9 cellular contexts compared by ENCODE assay signal in genomic region chr19:35509861-35510625, GRCh38. TPM values are rescaled to one million over a fixed set of nuclear protein-coding genes. Genes with fewer than 3 reads are reported as not detected.
DNase-seq lines count a peak whose midpoint lies in the region; ATAC-seq and TF ChIP-seq lines count a peak whose summit lies in the region.
"Had no signal": no experiment of that assay in that cellular context is flagged by ENCODE, and none has a peak within 500 bp of the region (broad histone marks: within the 10 kb centered on the region; RNA-seq: fewer than 3 reads in every experiment).

No MANE protein-coding gene starts in this region.

- no peaks in the 10 kb centered on the region for H3K9me3 Mint-ChIP-seq in activated naive CD4-positive, alpha-beta T cell treated with anti-CD3 and anti-CD28 coated beads, Interleukin-2, amount 50 U/mL, for 72 hours

- no peak overlapping the region for H3K27ac Mint-ChIP-seq in activated naive CD4-positive, alpha-beta T cell treated with anti-CD3 and anti-CD28 coated beads, Interleukin-2, amount 50 U/mL, for 72 hours

- no peaks in the 10 kb centered on the region for H3K36me3 Mint-ChIP-seq in activated naive CD4-positive, alpha-beta T cell treated with anti-CD3 and anti-CD28 coated beads, Interleukin-2, amount 50 U/mL, for 72 hours

- TF ChIP-seq POLR2A in heart left ventricle (IDR thresholded peaks at IDR 0.05) (no peak), upper lobe of left lung (IDR thresholded peaks at IDR 0.05) (peak in 2 of 4 donors; percentile 54 to 59)

- DNase-seq in GM03348 (ENCODE audit: low spot score) = peak; percentile 92
- peak; percentile 96 for DNase-seq in HuH-7.5 (ENCODE audit: low spot score)
- DNase-seq in SK-MEL-5 (ENCODE audit: low read depth, low spot score) = peak; percentile 64
- peak; percentile 67 to 88 for DNase-seq in activated naive CD4-positive, alpha-beta T cell treated with anti-CD3 and anti-CD28 coated beads, Interleukin-2, amount 50 U/mL, for 72 hours (ENCODE audit: low spot score in 2 of 2)
- DNase-seq in heart left ventricle = peak; percentile 63 to 86 (median 74)
- peak; percentile 54 to 95 (median 76) for DNase-seq in posterior cingulate gyrus
- peak; percentile 92 to 96 for DNase-seq in upper lobe of left lung

- in situ Hi-C loops in SK-MEL-5 (cut with HindIII; ENCODE audit: low pct_unique_long_range_greater_than_20kb, low sequenced_read_pairs) = no loop called here

- H3K9me3 ChIP-seq in heart left ventricle (no peaks in the 10 kb centered on the region), upper lobe of left lung (no peaks in the 10 kb centered on the region)

- H3K4me3 ChIP-seq in heart left ventricle (peak overlapping the region in 11 of 12 donors; percentile 21 to 57 (median 46)), upper lobe of left lung (peak overlapping the region; percentile 22 to 48 (median 44))

- H3K36me3 ChIP-seq in heart left ventricle (no peaks in the 10 kb centered on the region), upper lobe of left lung (no peaks in the 10 kb centered on the region)

- H3K27ac ChIP-seq in heart left ventricle (no peak overlapping the region), upper lobe of left lung (peak overlapping the region; percentile 75 to 83 (median 79))

- 0 to 2% (median 1%) methylated on average over 29 to 39 of the region's 39 CpGs for WGBS in heart left ventricle, 4 donors
- 0 to 2% methylated on average over 9 to 32 of the region's 39 CpGs for WGBS in upper lobe of left lung, 2 donors

- intact Hi-C loops in heart left ventricle (cut with DNase I) = loop anchor here in 1 of 10 donors (5.0 kb wide), 1 partner anchor 82 kb away; no protein-coding TSS in a partner anchor
- intact Hi-C loops in posterior cingulate gyrus (cut with DNase I) = loop anchor here (2.0 kb wide), 1 partner anchor 83 kb away; no protein-coding TSS in a partner anchor

- TF ChIP-seq CTCF in heart left ventricle (IDR thresholded peaks at IDR 0.05) (peak; percentile 84 to 97 (median 91)), upper lobe of left lung (IDR thresholded peaks at IDR 0.05) (peak; percentile 88 to 97 (median 94))

- ATAC-seq in activated naive CD4-positive, alpha-beta T cell treated with anti-CD3 and anti-CD28 coated beads, Interleukin-2, amount 50 U/mL, for 72 hours = peak; percentile 85 to 92
- ATAC-seq in heart left ventricle (peak; percentile 80 to 91 (median 84)), upper lobe of left lung (ENCODE audit: low FRiP score in 2 of 2) (peak; percentile 86 to 92), HG03439 (IDR thresholded peaks at IDR 0.05; ENCODE audit: unreplicated experiment) (no peak)

- H3K27me3 ChIP-seq in heart left ventricle (peaks cover 0 to 44% (median 27%) of the 10 kb centered on the region in 9 donors), upper lobe of left lung (no peaks in the 10 kb centered on the region)

- no peak for TF ChIP-seq EP300 in upper lobe of left lung (IDR thresholded peaks at IDR 0.05)

- H3K4me1 ChIP-seq in heart left ventricle (peaks cover 0 to 21% (median 9%) of the 10 kb centered on the region in 12 donors), upper lobe of left lung (peaks cover 7 to 24% (median 11%) of the 10 kb centered on the region in 4 donors)

RNA-seq across cellular contexts. Expression of gene DMKN, which starts 3.4 kb away (rescaled TPM):
- 16.7 and 23.0 TPM in 2 replicates for total RNA-seq in SK-MEL-5 (2014; rRNA removed; shearing (Covaris generic))
- polyA plus RNA-seq in SK-MEL-5 (2015; cell fraction: cytosol; rRNA removed) = 28.0 and 29.1 TPM in 2 replicates
- polyA plus RNA-seq in SK-MEL-5 (2015; cell fraction: nucleus; rRNA removed) = 27.1 and 31.7 TPM in 2 replicates
- 1 to 10 TPM in 1 of 2 donors, under 1 TPM in 1; 0.46 to 3.6 TPM for total RNA-seq in activated naive CD4-positive, alpha-beta T cell treated with anti-CD3 and anti-CD28 coated beads, Interleukin-2, amount 50 U/mL, for 72 hours
- total RNA-seq in heart left ventricle (10 to 100 TPM in 7 of 9 donors, 1 to 10 TPM in 2; 7.8 to 26.9 (median 12.1) TPM), upper lobe of left lung (100 to 1,000 TPM in 3 of 6 donors, 10 to 100 TPM in 3; 64.9 to 127 (median 101) TPM)
- 10 to 100 TPM; 18.2 to 38.8 TPM for polyA plus RNA-seq in heart left ventricle

RNA-seq across cellular contexts. Expression of gene SBSN, which starts 18.1 kb away (rescaled TPM):
- total RNA-seq in SK-MEL-5 (2014; rRNA removed; shearing (Covaris generic)) = 0.11 TPM in 1 of 2 replicates, not detected in the other
- polyA plus RNA-seq in SK-MEL-5 (2015; cell fraction: cytosol; rRNA removed) = 0.11 TPM in 1 of 2 replicates, not detected in the other
- polyA plus RNA-seq in SK-MEL-5 (2015; cell fraction: nucleus; rRNA removed) = not detected in 2 replicates
- total RNA-seq in activated naive CD4-positive, alpha-beta T cell treated with anti-CD3 and anti-CD28 coated beads, Interleukin-2, amount 50 U/mL, for 72 hours = not detected
- total RNA-seq in heart left ventricle (not detected), upper lobe of left lung (not detected)
- not detected for polyA plus RNA-seq in heart left ventricle
- total RNA-seq: subcutaneous adipose tissue had no signal

RNA-seq across cellular contexts. Expression of gene KRTDAP, which starts 19.8 kb away (rescaled TPM):
- total RNA-seq in SK-MEL-5 (2014; rRNA removed; shearing (Covaris generic)) = not detected in 2 replicates
- polyA plus RNA-seq in SK-MEL-5 (2015; cell fraction: cytosol; rRNA removed) = not detected in 2 replicates
- not detected in 2 replicates for polyA plus RNA-seq in SK-MEL-5 (2015; cell fraction: nucleus; rRNA removed)
- not detected for total RNA-seq in activated naive CD4-positive, alpha-beta T cell treated with anti-CD3 and anti-CD28 coated beads, Interleukin-2, amount 50 U/mL, for 72 hours
- total RNA-seq in heart left ventricle (not detected), upper lobe of left lung (under 1 TPM in 1 of 6 donors, not detected in 5; 0.61 TPM)
- not detected for polyA plus RNA-seq in heart left ventricle
- total RNA-seq: subcutaneous adipose tissue had no signal

RNA-seq across cellular contexts. Expression of gene GAPDHS, which starts 23.2 kb away (rescaled TPM):
- total RNA-seq in SK-MEL-5 (2014; rRNA removed; shearing (Covaris generic)) = 3.2 and 3.6 TPM in 2 replicates
- 2.6 and 3.7 TPM in 2 replicates for polyA plus RNA-seq in SK-MEL-5 (2015; cell fraction: cytosol; rRNA removed)
- 2.8 and 2.9 TPM in 2 replicates for polyA plus RNA-seq in SK-MEL-5 (2015; cell fraction: nucleus; rRNA removed)
- not detected for total RNA-seq in activated naive CD4-positive, alpha-beta T cell treated with anti-CD3 and anti-CD28 coated beads, Interleukin-2, amount 50 U/mL, for 72 hours
- total RNA-seq in heart left ventricle = not detected
- not detected for polyA plus RNA-seq in heart left ventricle
- not detected for total RNA-seq in upper lobe of left lung
- total RNA-seq: subcutaneous adipose tissue had no signal

RNA-seq across cellular contexts. Expression of gene TMEM147, which starts 35.4 kb away (rescaled TPM):
- total RNA-seq in SK-MEL-5 (2014; rRNA removed; shearing (Covaris generic)) = 582 and 591 TPM in 2 replicates
- 328 and 445 TPM in 2 replicates for polyA plus RNA-seq in SK-MEL-5 (2015; cell fraction: cytosol; rRNA removed)
- 215 and 307 TPM in 2 replicates for polyA plus RNA-seq in SK-MEL-5 (2015; cell fraction: nucleus; rRNA removed)
- total RNA-seq in activated naive CD4-positive, alpha-beta T cell treated with anti-CD3 and anti-CD28 coated beads, Interleukin-2, amount 50 U/mL, for 72 hours = 10 to 100 TPM; 44.1 to 69.1 TPM
- total RNA-seq in heart left ventricle = 100 to 1,000 TPM in 3 of 9 donors, 10 to 100 TPM in 6; 68.9 to 121 (median 81.6) TPM
- polyA plus RNA-seq in heart left ventricle = 100 to 1,000 TPM; 103 to 191 TPM
- total RNA-seq in upper lobe of left lung = 10 to 100 TPM; 25.1 to 94.2 (median 71.2) TPM

Comparison
In these comparisons a context has a peak if more than half of its experiments do, and no peak if none do; other contexts are left out.
1. H3K27ac ChIP-seq: peak in upper lobe of left lung (4 of 4); none in heart left ventricle (0 of 12).
2. Peak in every context shown above with its lines, with median percentiles within 50 percentile points of each other: DNase-seq.